1 cellular context compared by ENCODE assay signal in genomic region chr14:35631071-35631805, GRCh38.
TF ChIP-seq lines count a peak whose summit lies in the region.

No MANE protein-coding gene starts in this region.

TF ChIP-seq in GM23338, 12 proteins besides CTCF, POLR2A, EP300 and RAD21 (continued from another document):
- TF ChIP-seq ZNF462 (CRISPR knock-in tag; IDR thresholded peaks at IDR 0.05) = no peak
- TF ChIP-seq CREB1 (CRISPR knock-in tag; IDR thresholded peaks at IDR 0.05; ENCODE audit: low read depth) = no peak
- TF ChIP-seq ZNF331 (CRISPR knock-in tag; IDR thresholded peaks at IDR 0.05; ENCODE audit: low read depth) = no peak
- TF ChIP-seq POLR2AphosphoS5 (IDR thresholded peaks at IDR 0.05; ENCODE audit: low read depth) = no peak
- no peak for TF ChIP-seq ZNF114 (CRISPR knock-in tag; IDR thresholded peaks at IDR 0.05)
- no peak for TF ChIP-seq JUNB (IDR thresholded peaks at IDR 0.05; ENCODE audit: unreplicated experiment)
- no peak for TF ChIP-seq REST (IDR thresholded peaks at IDR 0.05; ENCODE audit: unreplicated experiment)
- no peak for TF ChIP-seq ETS1 (IDR thresholded peaks at IDR 0.05)
- TF ChIP-seq EZH2 (IDR thresholded peaks at IDR 0.05; ENCODE audit: low read depth, unreplicated experiment) = no peak
- no peak for TF ChIP-seq NANOG (IDR thresholded peaks at IDR 0.05; ENCODE audit: borderline replicate concordance)
- no peak for TF ChIP-seq EZH2phosphoT487 (IDR thresholded peaks at IDR 0.05; ENCODE audit: unreplicated experiment)
